8 cellular contexts compared by ENCODE assay signal in the genomic region with DNA sequence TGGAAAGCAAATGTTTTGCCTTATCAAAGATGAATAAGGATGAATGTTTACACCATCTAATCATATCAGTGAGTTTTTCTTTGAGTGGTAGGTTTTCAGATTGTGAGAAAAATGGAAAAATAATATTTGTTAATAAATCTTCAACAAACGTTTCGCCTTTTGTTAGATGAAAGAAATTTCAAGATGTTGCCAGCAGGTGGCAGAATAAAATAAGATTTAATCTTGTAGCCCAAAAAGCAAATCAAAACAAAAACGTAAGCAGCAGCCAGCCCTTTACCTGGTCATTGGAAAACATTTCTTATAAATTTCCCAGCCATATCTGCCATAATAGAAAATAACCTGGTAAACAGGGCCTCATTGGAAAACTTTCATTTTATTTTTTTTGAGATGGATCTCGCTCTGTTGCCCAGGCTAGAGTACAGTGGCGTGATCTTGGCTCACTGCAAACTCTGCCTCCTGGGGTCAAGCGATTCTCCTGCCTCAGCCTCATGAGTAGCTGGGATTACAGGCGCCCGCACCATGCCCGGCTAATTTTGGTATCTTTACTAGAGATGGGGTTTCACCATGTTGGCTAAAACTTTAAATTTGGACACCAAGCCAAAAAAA. TPM values are rescaled to one million over a fixed set of nuclear protein-coding genes. Genes with fewer than 3 reads are reported as not detected.
DNase-seq lines count a peak whose midpoint lies in the region; ATAC-seq, FAIRE-seq and TF ChIP-seq lines count a peak whose summit lies in the region.

No MANE protein-coding gene starts in this region.

- no peak overlapping the region for H3K4me3 ChIP-seq in bronchial epithelial cell (ENCODE audit: low read depth, low read length)
- peak overlapping the region; percentile 11 for H3K4me3 ChIP-seq in lower lobe of right lung
- H3K4me3 ChIP-seq in suprapubic skin = no peak overlapping the region
- no peak overlapping the region for H3K4me3 ChIP-seq in MG63

- no peak overlapping the region for H3K4me3 Mint-ChIP-seq in CD4-positive, alpha-beta T cell

- intact Hi-C loops in CD4-positive, alpha-beta T cell (cut with DNase I, micrococcal nuclease) = loop anchor here (1.0 to 5.0 kb wide), 5 partner anchors 76 to 192 kb away; a partner anchor contains a TSS
- intact Hi-C loops in lower lobe of right lung (cut with DNase I) = loop anchor here (10.0 kb wide), 1 partner anchor 78 kb away; no protein-coding TSS in a partner anchor

- peak; percentile 81 for TF ChIP-seq CTCF in CD4-positive, alpha-beta T cell (IDR thresholded peaks at IDR 0.05)
- TF ChIP-seq CTCF in bronchial epithelial cell (IDR thresholded peaks at IDR 0.05; ENCODE audit: insufficient read depth, low read length, severe bottlenecking) (no peak), lower lobe of right lung (IDR thresholded peaks at IDR 0.05) (peak; percentile 68), suprapubic skin (IDR thresholded peaks at IDR 0.05) (peak in 1 of 2 donors; percentile 77)

- H3K36me3 ChIP-seq in bronchial epithelial cell (ENCODE audit: control insufficient read depth, insufficient read depth, low read length) (no peaks in the 10 kb centered on the region), lower lobe of right lung (no peaks in the 10 kb centered on the region), suprapubic skin (no peaks in the 10 kb centered on the region), MG63 (no peaks in the 10 kb centered on the region)

- TF ChIP-seq POLR2A in H54 (IDR thresholded peaks at IDR 0.05; ENCODE audit: low read depth, low read length) (no peak), suprapubic skin (IDR thresholded peaks at IDR 0.05) (no peak)

- CTCF ChIA-PET in CD4-positive, alpha-beta T cell (lab: Charles Lee) = interaction anchor here (0.8 to 4.3 kb wide), 4 partner anchors 15 to 115 kb away, joined by 3 to 29 read pairs (median 4); a partner anchor contains a TSS

- H3K27ac Mint-ChIP-seq in CD4-positive, alpha-beta T cell = no peak overlapping the region

- H3K27ac ChIP-seq in CD4-positive, alpha-beta T cell (ENCODE audit: low read depth, low read length) = no peak overlapping the region
- H3K27ac ChIP-seq in lower lobe of right lung (no peak overlapping the region), suprapubic skin (no peak overlapping the region)

- FAIRE-seq in H54 (lab: Jason Lieb, UNC) = peak; percentile 38
- no peak for FAIRE-seq in bronchial epithelial cell (lab: Jason Lieb, UNC)

- DNase-seq in CD4-positive, alpha-beta T cell = no peak
- DNase-seq in H54 (ENCODE audit: insufficient read length, low spot score) = no peak
- DNase-seq in NCI-H526 treated with DMSO at 0.1 percent for 48 hours (lab: John Stamatoyannopoulos, UW) = peak; percentile 23
- DNase-seq in bronchial epithelial cell (ENCODE audit: low read depth) = peak; percentile 57
- DNase-seq in lower lobe of right lung = no peak
- no peak for DNase-seq in suprapubic skin (ENCODE audit: low spot score in 2 of 2)
- DNase-seq in MG63 = no peak

- WGBS in suprapubic skin = 43% methylated on average over 9 of the region's 9 CpGs

- no peaks in the 10 kb centered on the region for H3K27me3 ChIP-seq in CD4-positive, alpha-beta T cell (ENCODE audit: control insufficient read depth, insufficient read depth, low read length)
- no peaks in the 10 kb centered on the region for H3K27me3 ChIP-seq in bronchial epithelial cell (ENCODE audit: control insufficient read depth, insufficient read depth, low read length)
- no peaks in the 10 kb centered on the region for H3K27me3 ChIP-seq in lower lobe of right lung (ENCODE audit: low read depth)
- no peaks in the 10 kb centered on the region for H3K27me3 ChIP-seq in suprapubic skin
- H3K27me3 ChIP-seq in MG63 = peaks cover 2% of the 10 kb centered on the region

- H3K9me3 Mint-ChIP-seq in CD4-positive, alpha-beta T cell = no peaks in the 10 kb centered on the region

- H3K27me3 Mint-ChIP-seq in CD4-positive, alpha-beta T cell = no peaks in the 10 kb centered on the region

- no peaks in the 10 kb centered on the region for H3K9me3 ChIP-seq in CD4-positive, alpha-beta T cell (ENCODE audit: control insufficient read depth, low read length)
- H3K9me3 ChIP-seq in lower lobe of right lung (no peaks in the 10 kb centered on the region), suprapubic skin (no peaks in the 10 kb centered on the region), MG63 (no peaks in the 10 kb centered on the region)

- no peak for TF ChIP-seq EP300 in suprapubic skin (IDR thresholded peaks at IDR 0.05)

- H3K36me3 Mint-ChIP-seq in CD4-positive, alpha-beta T cell (ENCODE audit: low read depth) = no peaks in the 10 kb centered on the region

- H3K4me1 ChIP-seq in lower lobe of right lung (peaks cover 17% of the 10 kb centered on the region), suprapubic skin (peaks cover 3% of the 10 kb centered on the region)

- ATAC-seq in CD4-positive, alpha-beta T cell (ENCODE audit: poor library complexity) = peak; percentile 32
- ATAC-seq in lower lobe of right lung = no peak
- ATAC-seq in GM18858 (IDR thresholded peaks at IDR 0.05; ENCODE audit: unreplicated experiment) = no peak

- POLR2A ChIA-PET in CD4-positive, alpha-beta T cell (lab: Charles Lee) = no interaction called here

- peaks cover 4% of the 10 kb centered on the region for H3K4me1 Mint-ChIP-seq in CD4-positive, alpha-beta T cell (ENCODE audit: low read depth)

RNA-seq across cellular contexts. Expression of a gene that starts 15.4 kb away (rescaled TPM):
- total RNA-seq in CD4-positive, alpha-beta T cell = 1 to 10 TPM; 7.3 to 7.7 TPM
- total RNA-seq in bronchial epithelial cell (4.7 and 9.7 TPM in 2 replicates), lower lobe of right lung (13.4 TPM), suprapubic skin (10 to 100 TPM in 1 of 4 donors, 1 to 10 TPM in 3; 7.1 to 13.8 (median 8.8) TPM)
- total RNA-seq in MG63 (2014; rRNA removed; shearing (Covaris generic); ENCODE audit: low replicate concordance) = 3.6 and 6.6 TPM in 2 replicates

RNA-seq across cellular contexts. Expression of a gene that starts 27.7 kb away (rescaled TPM):
- 10 to 100 TPM in 1 of 2 experiments, 1 to 10 TPM in 1; 9.8 to 11.9 TPM for total RNA-seq in CD4-positive, alpha-beta T cell
- total RNA-seq in bronchial epithelial cell (0.79 and 1.7 TPM in 2 replicates), lower lobe of right lung (2.1 TPM), suprapubic skin (1 to 10 TPM; 1.5 to 4.5 (median 2.6) TPM)
- total RNA-seq in MG63 (2014; rRNA removed; shearing (Covaris generic); ENCODE audit: low replicate concordance) = not detected in 2 replicates

Comparison
In these comparisons a context has a peak if more than half of its experiments do, and no peak if none do; other contexts are left out.
1. DNase-seq: peak in NCI-H526 treated with DMSO at 0.1 percent for 48 hours (single experiment) and bronchial epithelial cell (single experiment); none in CD4-positive, alpha-beta T cell (0 of 10), H54 (single experiment), lower lobe of right lung (single experiment), suprapubic skin (0 of 2) and MG63 (single experiment).